Comparison of ENCODE assay signal across 14 cellular contexts in the genomic region with DNA sequence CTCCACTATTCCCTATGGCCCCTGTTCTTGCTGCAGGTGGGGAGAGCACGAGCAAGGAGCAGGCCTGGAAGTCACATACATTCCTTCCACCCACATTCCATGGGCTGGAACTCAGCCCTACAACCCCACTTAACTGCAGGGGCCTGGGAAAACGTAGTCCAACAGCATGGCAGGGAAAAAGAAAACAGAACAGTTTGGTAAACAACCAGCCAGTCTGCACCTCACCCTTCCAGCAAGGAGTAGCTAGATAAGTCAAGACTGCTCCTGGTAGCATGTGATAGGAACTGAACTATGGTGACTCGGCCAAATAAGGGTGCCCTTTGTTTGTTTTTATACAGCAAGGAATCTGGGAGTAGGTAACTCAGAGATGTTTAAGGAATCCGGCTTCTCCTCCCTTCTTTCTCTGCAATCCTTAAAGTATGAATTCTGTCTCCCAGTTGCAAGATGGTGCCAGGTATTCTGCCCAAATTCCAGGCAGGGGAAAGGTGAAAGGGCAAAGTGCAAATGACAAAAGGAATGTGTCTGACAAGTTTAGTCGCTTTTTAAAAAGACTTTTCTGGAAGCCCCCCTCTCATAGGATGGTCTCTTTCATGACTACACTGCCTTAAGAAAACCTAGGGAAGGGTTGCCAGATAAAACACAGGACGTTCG.
"Had no signal": no experiment of that assay in that cellular context is flagged by ENCODE, and none has a peak within 500 bp of the region (broad histone marks: within the 10 kb centered on the region; RNA-seq: fewer than 3 reads in every experiment).

No MANE protein-coding gene starts in this region.

- H3K4me1 ChIP-seq: tibial nerve had no signal

- H3K27me3 ChIP-seq: right atrium auricular region, tibial nerve had no signal

- H3K27ac ChIP-seq: dorsolateral prefrontal cortex, right atrium auricular region, skin epidermis, tibial nerve had no signal

- FAIRE-seq: bronchial epithelial cell had no signal

- H3K4me3 ChIP-seq: dorsolateral prefrontal cortex, right atrium auricular region, skin epidermis, tibial nerve had no signal

- DNase-seq: activated CD4-positive, alpha-beta T cell treated with anti-CD3 and anti-CD28 coated beads, Interleukin-2, amount 50 U/mL, for 1 hour; activated naive CD4-positive, alpha-beta T cell; activated naive CD8-positive, alpha-beta T cell treated with anti-CD3 and anti-CD28 coated beads, Interleukin-2, amount 10 ng/mL, durations not matched to agents 7 days and 5 days; aorta; dorsolateral prefrontal cortex; endodermal cell; midbrain; stimulated activated CD4-positive, alpha-beta T cell treated with anti-CD3 and anti-CD28 coated beads, Interleukin-15, amount 100 ng/mL, for 24 hours; stimulated activated CD4-positive, alpha-beta T cell treated with anti-CD3 and anti-CD28 coated beads, Interleukin-4, amount 100 ng/mL, for 24 hours; stimulated activated naive CD4-positive, alpha-beta T cell had no signal

- H3K36me3 ChIP-seq: right atrium auricular region, tibial nerve had no signal
